Comparison of ENCODE assay signal across 8 cellular contexts in genomic region chr16:10949424-10949970, GRCh38. TPM values are rescaled to one million over a fixed set of nuclear protein-coding genes. Genes with fewer than 3 reads are reported as not detected.
DNase-seq lines count a peak whose midpoint lies in the region; ATAC-seq and TF ChIP-seq lines count a peak whose summit lies in the region.

No MANE protein-coding gene starts in this region.

- peak; percentile 12 to 88 (median 49) for DNase-seq in CD4-positive, CD25-positive, alpha-beta regulatory T cell
- no peak for DNase-seq in effector memory CD4-positive, alpha-beta T cell
- DNase-seq in upper lobe of right lung (no peak), sciatic nerve (ENCODE audit: low spot score) (no peak), posterior vena cava (ENCODE audit: low spot score) (no peak)

- no peaks in the 10 kb centered on the region for H3K9me3 ChIP-seq in CD4-positive, CD25-positive, alpha-beta regulatory T cell (ENCODE audit: control insufficient read depth in 2 of 2, low read length in 2 of 2)
- H3K9me3 ChIP-seq in effector memory CD4-positive, alpha-beta T cell (ENCODE audit: control insufficient read depth, low read length) = no peaks in the 10 kb centered on the region
- no peaks in the 10 kb centered on the region for H3K9me3 ChIP-seq in upper lobe of right lung

- no peak for TF ChIP-seq CTCF in upper lobe of right lung (IDR thresholded peaks at IDR 0.05)

- no peak overlapping the region for H3K4me3 ChIP-seq in CD4-positive, CD25-positive, alpha-beta regulatory T cell (ENCODE audit: low read depth, low read length)
- no peak overlapping the region for H3K4me3 ChIP-seq in effector memory CD4-positive, alpha-beta T cell (ENCODE audit: insufficient read depth, low read depth, low read length, poor library complexity, severe bottlenecking)
- H3K4me3 ChIP-seq in upper lobe of right lung = no peak overlapping the region

- H3K27me3 Mint-ChIP-seq in CD4-positive, CD25-positive, alpha-beta regulatory T cell = no peaks in the 10 kb centered on the region

- H3K4me3 Mint-ChIP-seq in CD4-positive, CD25-positive, alpha-beta regulatory T cell = peak overlapping the region; percentile 54 to 80 (median 62)

- peaks cover 6% of the 10 kb centered on the region for H3K36me3 Mint-ChIP-seq in CD4-positive, CD25-positive, alpha-beta regulatory T cell

- no peaks in the 10 kb centered on the region for H3K27me3 ChIP-seq in CD4-positive, CD25-positive, alpha-beta regulatory T cell (ENCODE audit: control insufficient read depth, insufficient read depth, low read length)
- no peaks in the 10 kb centered on the region for H3K27me3 ChIP-seq in effector memory CD4-positive, alpha-beta T cell (replicated peaks; ENCODE audit: control insufficient read depth, insufficient read depth, low read length, poor library complexity, severe bottlenecking)
- no peaks in the 10 kb centered on the region for H3K27me3 ChIP-seq in upper lobe of right lung

- TF ChIP-seq POLR2A in Raji (IDR thresholded peaks at IDR 0.05; ENCODE audit: insufficient read depth, low read depth, low read length) = peak; percentile 47; the same call in 1 of the 2 replicates

- H3K27ac Mint-ChIP-seq in CD4-positive, CD25-positive, alpha-beta regulatory T cell = peak overlapping the region; percentile 52 to 81 (median 52)

- H3K4me1 ChIP-seq in CD4-positive, CD25-positive, alpha-beta regulatory T cell (ENCODE audit: control insufficient read depth, insufficient read depth, low read length, poor library complexity, severe bottlenecking) = peaks cover 39% of the 10 kb centered on the region
- H3K4me1 ChIP-seq in effector memory CD4-positive, alpha-beta T cell (ENCODE audit: control insufficient read depth, insufficient read depth, low read length, poor library complexity, severe bottlenecking) = peaks cover 18% of the 10 kb centered on the region
- H3K4me1 ChIP-seq in upper lobe of right lung = peaks cover 37% of the 10 kb centered on the region

- no peaks in the 10 kb centered on the region for H3K9me3 Mint-ChIP-seq in CD4-positive, CD25-positive, alpha-beta regulatory T cell

- H3K4me1 Mint-ChIP-seq in CD4-positive, CD25-positive, alpha-beta regulatory T cell = peaks cover 16 to 73% (median 50%) of the 10 kb centered on the region in 4 donors

- H3K36me3 ChIP-seq in CD4-positive, CD25-positive, alpha-beta regulatory T cell (ENCODE audit: control insufficient read depth, insufficient read depth, low read length) = no peaks in the 10 kb centered on the region
- H3K36me3 ChIP-seq in effector memory CD4-positive, alpha-beta T cell (ENCODE audit: control insufficient read depth, insufficient read depth, low read length) = no peaks in the 10 kb centered on the region
- no peaks in the 10 kb centered on the region for H3K36me3 ChIP-seq in upper lobe of right lung

- peak; percentile 77 to 81 for ATAC-seq in CD4-positive, CD25-positive, alpha-beta regulatory T cell (ENCODE audit: low read depth in 2 of 2)
- peak; percentile 63 for ATAC-seq in GM19328 (IDR thresholded peaks at IDR 0.05; ENCODE audit: unreplicated experiment)
- peak; percentile 78 for ATAC-seq in HG03139 (IDR thresholded peaks at IDR 0.05; ENCODE audit: unreplicated experiment)
- peak; percentile 58 for ATAC-seq in upper lobe of right lung
- ATAC-seq in sciatic nerve = no peak

- intact Hi-C loops in upper lobe of right lung (cut with DNase I) (no loop called here), sciatic nerve (cut with DNase I) (no loop called here), posterior vena cava (cut with DNase I) (no loop called here)

- peak overlapping the region; percentile 6 for H3K27ac ChIP-seq in CD4-positive, CD25-positive, alpha-beta regulatory T cell (ENCODE audit: insufficient read depth, low read length, poor library complexity, severe bottlenecking)
- peak overlapping the region; percentile 10 for H3K27ac ChIP-seq in effector memory CD4-positive, alpha-beta T cell (ENCODE audit: insufficient read depth, low read length, poor library complexity, severe bottlenecking)
- H3K27ac ChIP-seq in upper lobe of right lung = no peak overlapping the region

RNA-seq across cellular contexts. Expression of gene CLEC16A, which starts 5.1 kb away (rescaled TPM):
- total RNA-seq in CD4-positive, CD25-positive, alpha-beta regulatory T cell = 38.9 TPM
- polyA plus RNA-seq in CD4-positive, CD25-positive, alpha-beta regulatory T cell = 10 to 100 TPM; 11.8 to 16.0 (median 12.1) TPM
- 36.9 TPM for total RNA-seq in upper lobe of right lung
- 39.4 TPM for total RNA-seq in sciatic nerve
- 10 to 100 TPM; 19.4 to 20.1 TPM for total RNA-seq in posterior vena cava

RNA-seq across cellular contexts. Expression of gene DEXI, which starts 7.2 kb away (rescaled TPM):
- total RNA-seq in CD4-positive, CD25-positive, alpha-beta regulatory T cell = 15.7 TPM
- 10 to 100 TPM; 49.4 to 53.5 (median 51.8) TPM for polyA plus RNA-seq in CD4-positive, CD25-positive, alpha-beta regulatory T cell
- total RNA-seq in upper lobe of right lung = 36.3 TPM
- total RNA-seq in sciatic nerve = 31.7 TPM
- 10 to 100 TPM; 36.0 to 39.8 TPM for total RNA-seq in posterior vena cava

Comparison
In these comparisons a context has a peak if more than half of its experiments do, and no peak if none do; other contexts are left out.
1. DNase-seq: peak in CD4-positive, CD25-positive, alpha-beta regulatory T cell (3 of 3); none in effector memory CD4-positive, alpha-beta T cell (0 of 3), upper lobe of right lung (single experiment), sciatic nerve (single experiment) and posterior vena cava (single experiment).